ENCODE assay signal across 1 cellular context in the genomic region with DNA sequence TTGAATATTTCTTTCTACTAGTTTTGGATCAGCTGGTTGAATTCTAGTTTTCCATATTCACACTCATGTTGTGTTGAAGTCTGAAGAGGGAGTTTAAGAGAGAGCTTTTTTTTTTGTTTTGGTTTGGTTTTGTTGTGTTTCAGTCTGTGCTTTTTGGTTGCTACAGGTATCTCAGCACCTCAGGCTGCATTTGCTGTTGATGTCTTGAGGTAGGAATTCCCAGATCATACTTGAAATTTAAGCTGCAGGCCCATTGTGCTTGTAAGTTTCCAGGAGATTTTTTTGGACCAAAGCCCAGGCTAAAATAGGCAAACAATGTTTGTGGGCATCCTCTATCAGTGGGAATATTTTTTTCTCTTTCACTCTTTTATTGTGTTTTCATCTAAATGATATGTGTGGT.
TF ChIP-seq lines count a peak whose summit lies in the region.

No MANE protein-coding gene starts in this region.

TF ChIP-seq in HepG2, 621 proteins besides CTCF, POLR2A, EP300 and RAD21 (continued from another document):
- TF ChIP-seq, protein P1, sequence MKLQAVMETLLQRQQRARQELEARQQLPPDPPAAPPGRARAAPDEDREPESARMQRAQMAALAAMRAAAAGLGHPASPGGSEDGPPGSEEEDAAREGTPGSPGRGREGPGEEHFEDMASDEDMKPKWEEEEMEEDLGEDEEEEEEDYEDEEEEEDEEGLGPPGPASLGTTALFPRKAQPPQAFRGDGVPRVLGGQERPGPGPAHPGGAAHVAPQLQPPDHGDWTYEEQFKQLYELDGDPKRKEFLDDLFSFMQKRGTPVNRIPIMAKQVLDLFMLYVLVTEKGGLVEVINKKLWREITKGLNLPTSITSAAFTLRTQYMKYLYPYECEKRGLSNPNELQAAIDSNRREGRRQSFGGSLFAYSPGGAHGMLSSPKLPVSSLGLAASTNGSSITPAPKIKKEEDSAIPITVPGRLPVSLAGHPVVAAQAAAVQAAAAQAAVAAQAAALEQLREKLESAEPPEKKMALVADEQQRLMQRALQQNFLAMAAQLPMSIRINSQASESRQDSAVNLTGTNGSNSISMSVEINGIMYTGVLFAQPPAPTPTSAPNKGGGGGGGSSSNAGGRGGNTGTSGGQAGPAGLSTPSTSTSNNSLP (IDR thresholded peaks at IDR 0.05; ENCODE audit: low read depth, low read length) = no peak
- no peak for TF ChIP-seq MEF2D (CRISPR knock-in tag; IDR thresholded peaks at IDR 0.05)
- no peak for TF ChIP-seq CEBPG (CRISPR knock-in tag; IDR thresholded peaks at IDR 0.05)
- no peak for TF ChIP-seq CBX2 (IDR thresholded peaks at IDR 0.05; ENCODE audit: low read depth, low read length)
- no peak for TF ChIP-seq CBX2 (CRISPR knock-in tag; IDR thresholded peaks at IDR 0.05; ENCODE audit: low read depth)
- TF ChIP-seq NCOA1 (CRISPR knock-in tag; IDR thresholded peaks at IDR 0.05) = no peak
- no peak for TF ChIP-seq MAFK (conservative IDR thresholded peaks at IDR 0.05 in 1 of 2, IDR thresholded peaks at IDR 0.05 in 1 of 2; ENCODE audit: low read length in 2 of 2)
- TF ChIP-seq, protein P2, sequence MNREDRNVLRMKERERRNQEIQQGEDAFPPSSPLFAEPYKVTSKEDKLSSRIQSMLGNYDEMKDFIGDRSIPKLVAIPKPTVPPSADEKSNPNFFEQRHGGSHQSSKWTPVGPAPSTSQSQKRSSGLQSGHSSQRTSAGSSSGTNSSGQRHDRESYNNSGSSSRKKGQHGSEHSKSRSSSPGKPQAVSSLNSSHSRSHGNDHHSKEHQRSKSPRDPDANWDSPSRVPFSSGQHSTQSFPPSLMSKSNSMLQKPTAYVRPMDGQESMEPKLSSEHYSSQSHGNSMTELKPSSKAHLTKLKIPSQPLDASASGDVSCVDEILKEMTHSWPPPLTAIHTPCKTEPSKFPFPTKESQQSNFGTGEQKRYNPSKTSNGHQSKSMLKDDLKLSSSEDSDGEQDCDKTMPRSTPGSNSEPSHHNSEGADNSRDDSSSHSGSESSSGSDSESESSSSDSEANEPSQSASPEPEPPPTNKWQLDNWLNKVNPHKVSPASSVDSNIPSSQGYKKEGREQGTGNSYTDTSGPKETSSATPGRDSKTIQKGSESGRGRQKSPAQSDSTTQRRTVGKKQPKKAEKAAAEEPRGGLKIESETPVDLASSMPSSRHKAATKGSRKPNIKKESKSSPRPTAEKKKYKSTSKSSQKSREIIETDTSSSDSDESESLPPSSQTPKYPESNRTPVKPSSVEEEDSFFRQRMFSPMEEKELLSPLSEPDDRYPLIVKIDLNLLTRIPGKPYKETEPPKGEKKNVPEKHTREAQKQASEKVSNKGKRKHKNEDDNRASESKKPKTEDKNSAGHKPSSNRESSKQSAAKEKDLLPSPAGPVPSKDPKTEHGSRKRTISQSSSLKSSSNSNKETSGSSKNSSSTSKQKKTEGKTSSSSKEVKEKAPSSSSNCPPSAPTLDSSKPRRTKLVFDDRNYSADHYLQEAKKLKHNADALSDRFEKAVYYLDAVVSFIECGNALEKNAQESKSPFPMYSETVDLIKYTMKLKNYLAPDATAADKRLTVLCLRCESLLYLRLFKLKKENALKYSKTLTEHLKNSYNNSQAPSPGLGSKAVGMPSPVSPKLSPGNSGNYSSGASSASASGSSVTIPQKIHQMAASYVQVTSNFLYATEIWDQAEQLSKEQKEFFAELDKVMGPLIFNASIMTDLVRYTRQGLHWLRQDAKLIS (CRISPR knock-in tag; IDR thresholded peaks at IDR 0.05) = no peak
- TF ChIP-seq ZNF430 (CRISPR knock-in tag; IDR thresholded peaks at IDR 0.05) = no peak
- TF ChIP-seq SP5 (CRISPR knock-in tag; IDR thresholded peaks at IDR 0.05; ENCODE audit: borderline replicate concordance, low read depth) = no peak
- TF ChIP-seq NCOA2 (CRISPR knock-in tag; IDR thresholded peaks at IDR 0.05) = no peak
- no peak for TF ChIP-seq NR2F1 (CRISPR knock-in tag; IDR thresholded peaks at IDR 0.05)
- no peak for TF ChIP-seq STAT5B (CRISPR knock-in tag; IDR thresholded peaks at IDR 0.05)
TF ChIP-seq in HepG2: peak in this region for 0.
